ENCODE assay signal across 29 cellular contexts in genomic region chr2:219042750-219043149, GRCh38. TPM values are rescaled to one million over a fixed set of nuclear protein-coding genes. Genes with fewer than 3 reads are reported as not detected.
DNase-seq lines count a peak whose midpoint lies in the region; ATAC-seq and TF ChIP-seq lines count a peak whose summit lies in the region.
"Had no signal": no experiment of that assay in that cellular context is flagged by ENCODE, and none has a peak within 500 bp of the region (broad histone marks: within the 10 kb centered on the region; RNA-seq: fewer than 3 reads in every experiment).

No MANE protein-coding gene starts in this region.

- H3K4me3 Mint-ChIP-seq in CD14-positive monocyte = peak overlapping the region in 1 of 2 donors; percentile 7
- no peak overlapping the region for H3K4me3 Mint-ChIP-seq in activated T-cell treated with anti-CD3 and anti-CD28 coated beads, Interleukin-2, amount 50 U/mL, for 4 hours
- H3K4me3 Mint-ChIP-seq: CD4-positive, alpha-beta memory T cell had no signal

- TF ChIP-seq CTCF in CD14-positive monocyte (IDR thresholded peaks at IDR 0.05) (no peak), mucosa of descending colon (IDR thresholded peaks at IDR 0.05) (no peak)

- H3K4me3 ChIP-seq in mucosa of descending colon = no peak overlapping the region
- H3K4me3 ChIP-seq: A549; BLaER1 treated with 17β-estradiol and CSF1 and Interleukin-3, amounts not matched to agents 10 nM and 100 nM; GM12878; SJSA1 had no signal

- peaks cover 52 to 56% (median 53%) of the 10 kb centered on the region in 3 donors for H3K27me3 Mint-ChIP-seq in CD14-positive monocyte (ENCODE audit: low read depth in 3 of 3)
- H3K27me3 Mint-ChIP-seq in activated T-cell treated with anti-CD3 and anti-CD28 coated beads, Interleukin-2, amount 50 U/mL, for 4 hours (ENCODE audit: low read depth) = peaks cover 71% of the 10 kb centered on the region

- no peaks in the 10 kb centered on the region for H3K36me3 ChIP-seq in mucosa of descending colon (ENCODE audit: low read depth)
- H3K36me3 ChIP-seq: BLaER1 treated with 17β-estradiol and CSF1 and Interleukin-3, amounts not matched to agents 10 nM and 100 nM; SJSA1 had no signal

- intact Hi-C loops in CD14-positive monocyte (cut with micrococcal nuclease) = no loop called here
- intact Hi-C loops in left colon (cut with DNase I, micrococcal nuclease) = no loop called here
- intact Hi-C loops in mucosa of descending colon (cut with DNase I, micrococcal nuclease) = no loop called here

- no peaks in the 10 kb centered on the region for H3K36me3 Mint-ChIP-seq in CD14-positive monocyte
- H3K36me3 Mint-ChIP-seq in activated T-cell treated with anti-CD3 and anti-CD28 coated beads, Interleukin-2, amount 50 U/mL, for 4 hours (ENCODE audit: insufficient read depth) = no peaks in the 10 kb centered on the region
- H3K36me3 Mint-ChIP-seq: CD4-positive, alpha-beta memory T cell had no signal

- no peak overlapping the region for H3K27ac Mint-ChIP-seq in CD14-positive monocyte
- H3K27ac Mint-ChIP-seq: CD4-positive, alpha-beta memory T cell had no signal

- H3K9me3 ChIP-seq in mucosa of descending colon = no peaks in the 10 kb centered on the region
- H3K9me3 ChIP-seq: A549; BLaER1 treated with 17β-estradiol and CSF1 and Interleukin-3, amounts not matched to agents 10 nM and 100 nM; SJSA1 had no signal

- H3K9me3 Mint-ChIP-seq in CD14-positive monocyte = peaks cover 0 to 3% (median 0%) of the 10 kb centered on the region in 7 donors
- H3K9me3 Mint-ChIP-seq in activated T-cell treated with anti-CD3 and anti-CD28 coated beads, Interleukin-2, amount 50 U/mL, for 4 hours = no peaks in the 10 kb centered on the region

- peaks cover 6% of the 10 kb centered on the region for H3K4me1 Mint-ChIP-seq in CD14-positive monocyte
- H3K4me1 Mint-ChIP-seq in activated T-cell treated with anti-CD3 and anti-CD28 coated beads, Interleukin-2, amount 50 U/mL, for 4 hours (ENCODE audit: low read depth) = peaks cover 7% of the 10 kb centered on the region

- peaks cover 10% of the 10 kb centered on the region for H3K4me1 ChIP-seq in mucosa of descending colon (ENCODE audit: low read depth)
- H3K4me1 ChIP-seq: BLaER1 treated with 17β-estradiol and CSF1 and Interleukin-3, amounts not matched to agents 10 nM and 100 nM; SJSA1 had no signal

- ATAC-seq in left colon = peak; percentile 77
- ATAC-seq in mucosa of descending colon = peak; percentile 82
- no peak for ATAC-seq in GM19035 (IDR thresholded peaks at IDR 0.05; ENCODE audit: unreplicated experiment)
- no peak for ATAC-seq in activated T-cell treated with anti-CD3 and anti-CD28 coated beads, Interleukin-2, amount 50 U/mL, for 4 hours
- ATAC-seq: GM12878 had no signal

- DNase-seq in CD14-positive monocyte (ENCODE audit: low spot score) (peak; percentile 30), HT-29 (ENCODE audit: low spot score) (peak; percentile 43), left colon (peak; percentile 25 to 28), mucosa of descending colon (peak in 1 of 3 donors; percentile 32), DMS79 (lab: John Stamatoyannopoulos, UW) (no peak)
- no peak for DNase-seq in activated T-cell treated with anti-CD3 and anti-CD28 coated beads, Interleukin-2, amount 50 U/mL, for 4 hours
- no peak for DNase-seq in stimulated activated CD4-positive, alpha-beta T cell treated with anti-CD3 and anti-CD28 coated beads, Interleukin-4, amount 100 ng/mL, for 24 hours
- DNase-seq: AML-193; CD4-positive, alpha-beta memory T cell; COR-L47; EL; GDM1; HCEC 1CT; KG1; NCI-H1048; NCI-H1417; NCI-H1694; NCI-H2029 treated with DMSO at 0.1 percent for 48 hours; NCI-H2227 treated with DMSO at 0.1 percent for 48 hours; NCI-H69; Right ventricle myocardium superior; RPMI8226 had no signal

RNA-seq across cellular contexts. Expression of gene CFAP65, which starts 1.4 kb away (rescaled TPM):
- polyA plus RNA-seq in CD14-positive monocyte = not detected
- total RNA-seq in HT-29 (2014; rRNA removed; shearing (Covaris generic)) = not detected in 2 replicates
- total RNA-seq in left colon = under 1 TPM; 0.39 to 0.76 TPM
- under 1 TPM; 0.09 to 0.46 (median 0.27) TPM for total RNA-seq in mucosa of descending colon
- not detected for total RNA-seq in activated T-cell treated with anti-CD3 and anti-CD28 coated beads, Interleukin-2, amount 50 U/mL, for 4 hours
- total RNA-seq: CD4-positive, alpha-beta memory T cell; GM12878; NCI-H460; Right ventricle myocardium superior; SJSA1 had no signal
- polyA plus RNA-seq: CD4-positive, alpha-beta memory T cell; GM12878 had no signal

RNA-seq across cellular contexts. Expression of gene IHH, which starts 18.0 kb away (rescaled TPM):
- not detected for polyA plus RNA-seq in CD14-positive monocyte
- 12.3 and 13.4 TPM in 2 replicates for total RNA-seq in HT-29 (2014; rRNA removed; shearing (Covaris generic))
- total RNA-seq in left colon (10 to 100 TPM; 72.7 to 85.5 TPM), mucosa of descending colon (10 to 100 TPM; 31.0 to 91.2 (median 57.6) TPM)
- total RNA-seq in activated T-cell treated with anti-CD3 and anti-CD28 coated beads, Interleukin-2, amount 50 U/mL, for 4 hours = under 1 TPM in 1 of 3 donors, not detected in 2; 0.28 TPM
- total RNA-seq: GM12878, H1, NCI-H460, Right ventricle myocardium superior had no signal
- polyA plus RNA-seq: CD4-positive, alpha-beta memory T cell had no signal

RNA-seq across cellular contexts. Expression of gene CRYBA2, which starts 49.5 kb away (rescaled TPM):
- polyA plus RNA-seq in CD14-positive monocyte = not detected
- total RNA-seq in HT-29 (2014; rRNA removed; shearing (Covaris generic)) = not detected in 2 replicates
- total RNA-seq in left colon (1 to 10 TPM; 4.1 to 6.9 TPM), mucosa of descending colon (1 to 10 TPM; 1.2 to 6.1 (median 5.0) TPM)
- not detected for total RNA-seq in activated T-cell treated with anti-CD3 and anti-CD28 coated beads, Interleukin-2, amount 50 U/mL, for 4 hours
- total RNA-seq: CD4-positive, alpha-beta memory T cell; GM12878; H1; NCI-H460; Right ventricle myocardium superior; SJSA1 had no signal
- polyA plus RNA-seq: A549; CD4-positive, alpha-beta memory T cell; GM12878; H1 had no signal

RNA-seq across cellular contexts. Expression of gene FEV, which starts 57.8 kb away (rescaled TPM):
- not detected for polyA plus RNA-seq in CD14-positive monocyte
- total RNA-seq in HT-29 (2014; rRNA removed; shearing (Covaris generic)) = not detected in 2 replicates
- total RNA-seq in left colon (1 to 10 TPM; 3.9 to 4.8 TPM), mucosa of descending colon (1 to 10 TPM in 2 of 3 donors, under 1 TPM in 1; 0.63 to 2.7 (median 1.8) TPM)
- not detected for total RNA-seq in activated T-cell treated with anti-CD3 and anti-CD28 coated beads, Interleukin-2, amount 50 U/mL, for 4 hours
- total RNA-seq: CD4-positive, alpha-beta memory T cell; GM12878; H1; NCI-H460; Right ventricle myocardium superior; SJSA1 had no signal
- polyA plus RNA-seq: A549; CD4-positive, alpha-beta memory T cell; GM12878; H1 had no signal

Comparison
In these comparisons a context has a peak if more than half of its experiments do, and no peak if none do; other contexts are left out.
1. DNase-seq: peak in CD14-positive monocyte (single experiment), HT-29 (single experiment) and left colon (2 of 2); none in activated T-cell treated with anti-CD3 and anti-CD28 coated beads, Interleukin-2, amount 50 U/mL, for 4 hours (single experiment), DMS79 (single experiment) and stimulated activated CD4-positive, alpha-beta T cell treated with anti-CD3 and anti-CD28 coated beads, Interleukin-4, amount 100 ng/mL, for 24 hours (single experiment).
2. ATAC-seq: peak in left colon (single experiment) and mucosa of descending colon (single experiment); none in GM19035 (single experiment) and activated T-cell treated with anti-CD3 and anti-CD28 coated beads, Interleukin-2, amount 50 U/mL, for 4 hours (0 of 2).
3. RNA of gene IHH, which starts 18.0 kb away (total RNA-seq): 72.7 to 85.5 TPM in left colon, 31.0 to 91.2 TPM in mucosa of descending colon and 12.3 to 13.4 TPM in HT-29; 0.28 TPM in activated T-cell treated with anti-CD3 and anti-CD28 coated beads, Interleukin-2, amount 50 U/mL, for 4 hours; every median in the first group is over 10 times any median in the second.